Comparison of ENCODE assay signal across 10 cellular contexts in the genomic region with DNA sequence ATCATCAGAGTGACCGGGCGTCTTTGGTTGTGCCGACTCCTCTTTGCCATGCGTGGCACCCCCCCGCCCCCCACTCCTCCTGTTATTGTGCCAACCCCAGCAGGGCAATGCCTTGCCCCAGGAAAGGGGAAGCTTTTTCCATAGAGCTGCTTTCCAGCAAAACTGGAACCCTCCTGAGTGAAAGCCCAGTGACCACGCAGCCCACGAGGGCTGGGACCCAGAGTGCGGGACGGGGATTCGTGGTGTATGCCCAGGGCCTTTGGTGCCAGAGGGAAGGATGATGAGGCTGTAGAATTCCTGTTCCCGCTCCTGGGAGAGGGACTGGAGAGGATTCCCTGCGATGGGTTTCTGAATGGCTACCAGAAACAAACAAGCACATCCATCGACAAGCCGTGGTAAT.
A peak's percentile ranks its signal among the peaks of the same experiment; 100 is the strongest.
DNase-seq lines count a peak whose midpoint lies in the region; ATAC-seq and TF ChIP-seq lines count a peak whose summit lies in the region.
"Had no signal": no experiment of that assay in that cellular context is flagged by ENCODE, and none has a peak within 500 bp of the region (broad histone marks: within the 10 kb centered on the region; RNA-seq: fewer than 3 reads in every experiment).

No MANE protein-coding gene starts in this region.

- WGBS in stomach, 5 donors, result 50 to 61% (median 55%) methylated on average over 13 to 14 of the region's 14 CpGs

- H3K27ac ChIP-seq in stomach, result no peak overlapping the region

- H3K36me3 Mint-ChIP-seq in activated CD4-positive, alpha-beta T cell treated with anti-CD3 and anti-CD28 coated beads for 36 hours (ENCODE audit: low read depth), result peaks cover 9% of the 10 kb centered on the region
- H3K36me3 Mint-ChIP-seq in activated CD8-positive, alpha-beta T cell treated with anti-CD3 and anti-CD28 coated beads, Interleukin-2, amount 10 ng/mL, durations not matched to agents 7 days and 5 days (ENCODE audit: low read depth), result peaks cover 2% of the 10 kb centered on the region
- H3K36me3 Mint-ChIP-seq in immature natural killer cell, result peaks cover 0 to 4% (median 4%) of the 10 kb centered on the region in 3 donors

- no peak for TF ChIP-seq EP300 in stomach (IDR thresholded peaks at IDR 0.05)

- H3K27me3 ChIP-seq in stomach, result peaks cover 0 to 10% (median 0%) of the 10 kb centered on the region in 3 donors

- POLR2A ChIA-PET in activated CD4-positive, alpha-beta T cell treated with anti-CD3 and anti-CD28 coated beads for 36 hours (lab: Charles Lee), result interaction anchor here (0.6 to 3.6 kb wide), 8 partner anchors 11 to 155 kb away, joined by 3 to 16 read pairs (median 5); no protein-coding TSS in a partner anchor
- POLR2A ChIA-PET in activated CD8-positive, alpha-beta T cell treated with anti-CD3 and anti-CD28 coated beads, Interleukin-2, amount 10 ng/mL, durations not matched to agents 7 days and 5 days (lab: Charles Lee), result interaction anchor here (0.7 to 6.1 kb wide), 11 partner anchors 11 to 120 kb away, joined by 3 to 60 read pairs (median 5); no protein-coding TSS in a partner anchor

- H3K27ac Mint-ChIP-seq in activated CD4-positive, alpha-beta T cell treated with anti-CD3 and anti-CD28 coated beads for 36 hours, result peak overlapping the region; percentile 93
- peak overlapping the region; percentile 93 for H3K27ac Mint-ChIP-seq in activated CD8-positive, alpha-beta T cell treated with anti-CD3 and anti-CD28 coated beads, Interleukin-2, amount 10 ng/mL, durations not matched to agents 7 days and 5 days
- peak overlapping the region; percentile 69 to 99 (median 90) for H3K27ac Mint-ChIP-seq in immature natural killer cell

- H3K9me3 Mint-ChIP-seq in activated CD4-positive, alpha-beta T cell treated with anti-CD3 and anti-CD28 coated beads for 36 hours (ENCODE audit: low read depth), result peaks cover 2% of the 10 kb centered on the region
- H3K9me3 Mint-ChIP-seq in activated CD8-positive, alpha-beta T cell treated with anti-CD3 and anti-CD28 coated beads, Interleukin-2, amount 10 ng/mL, durations not matched to agents 7 days and 5 days (ENCODE audit: insufficient read depth), result no peaks in the 10 kb centered on the region
- H3K9me3 Mint-ChIP-seq in immature natural killer cell, result peaks cover 0 to 6% (median 1%) of the 10 kb centered on the region in 6 donors

- peak overlapping the region in 3 of 4 donors; percentile 10 to 16 (median 11) for H3K4me3 ChIP-seq in stomach
- H3K4me3 ChIP-seq: GM12878 had no signal

- intact Hi-C loops in activated CD4-positive, alpha-beta T cell treated with anti-CD3 and anti-CD28 coated beads for 36 hours (cut with DNase I, micrococcal nuclease), result loop anchor here (5.0 kb wide), 2 partner anchors 336 to 386 kb away; no protein-coding TSS in a partner anchor
- intact Hi-C loops in stomach (cut with DNase I; ENCODE audit: low total_unique reads), result no loop called here

- CTCF ChIA-PET in activated CD4-positive, alpha-beta T cell treated with anti-CD3 and anti-CD28 coated beads for 36 hours (lab: Charles Lee), result interaction anchor here (0.6 to 4.6 kb wide), 9 partner anchors 8 to 525 kb away, joined by 3 to 46 read pairs (median 4); no protein-coding TSS in a partner anchor
- CTCF ChIA-PET in activated CD8-positive, alpha-beta T cell treated with anti-CD3 and anti-CD28 coated beads, Interleukin-2, amount 10 ng/mL, durations not matched to agents 7 days and 5 days (lab: Charles Lee), result interaction anchor here (0.7 to 13.1 kb wide), 12 partner anchors 10 to 473 kb away, joined by 3 to 123 read pairs (median 8); no protein-coding TSS in a partner anchor

- no peaks in the 10 kb centered on the region for H3K27me3 Mint-ChIP-seq in activated CD4-positive, alpha-beta T cell treated with anti-CD3 and anti-CD28 coated beads for 36 hours
- no peaks in the 10 kb centered on the region for H3K27me3 Mint-ChIP-seq in activated CD8-positive, alpha-beta T cell treated with anti-CD3 and anti-CD28 coated beads, Interleukin-2, amount 10 ng/mL, durations not matched to agents 7 days and 5 days (ENCODE audit: low read depth)
- H3K27me3 Mint-ChIP-seq in immature natural killer cell (ENCODE audit: low read depth in 3 of 3), result peaks cover 10 to 17% (median 16%) of the 10 kb centered on the region in 3 donors

- no peak for DNase-seq in activated CD4-positive, alpha-beta T cell treated with anti-CD3 and anti-CD28 coated beads for 36 hours
- DNase-seq in activated CD4-positive, alpha-beta T cell treated with anti-CD3 and anti-CD28 coated beads for 4 hours, result no peak
- DNase-seq in activated CD8-positive, alpha-beta T cell treated with anti-CD3 and anti-CD28 coated beads, Interleukin-2, amount 10 ng/mL, durations not matched to agents 7 days and 5 days, result no peak
- DNase-seq in immature natural killer cell, result no peak
- no peak for DNase-seq in stomach
- DNase-seq in stimulated activated CD8-positive, alpha-beta memory T cell treated with anti-CD3 and anti-CD28 coated beads, Interleukin-4, amount 100 ng/mL, for 48 hours, result no peak
- no peak for DNase-seq in GM19240 (ENCODE audit: insufficient read length, low spot score)
- DNase-seq in AG08396 (ENCODE audit: low spot score), result no peak
- DNase-seq: NCI-H2081 had no signal

- no peak for TF ChIP-seq POLR2A in stomach (IDR thresholded peaks at IDR 0.05)

- peak overlapping the region; percentile 67 for H3K4me3 Mint-ChIP-seq in activated CD4-positive, alpha-beta T cell treated with anti-CD3 and anti-CD28 coated beads for 36 hours
- peak overlapping the region; percentile 56 for H3K4me3 Mint-ChIP-seq in activated CD8-positive, alpha-beta T cell treated with anti-CD3 and anti-CD28 coated beads, Interleukin-2, amount 10 ng/mL, durations not matched to agents 7 days and 5 days
- H3K4me3 Mint-ChIP-seq in immature natural killer cell, result peak overlapping the region; percentile 57 to 82 (median 77)

- TF ChIP-seq CTCF in stomach (IDR thresholded peaks at IDR 0.05), result no peak

- H3K36me3 ChIP-seq in stomach, result no peaks in the 10 kb centered on the region

- peaks cover 75% of the 10 kb centered on the region for H3K4me1 Mint-ChIP-seq in activated CD4-positive, alpha-beta T cell treated with anti-CD3 and anti-CD28 coated beads for 36 hours
- H3K4me1 Mint-ChIP-seq in activated CD8-positive, alpha-beta T cell treated with anti-CD3 and anti-CD28 coated beads, Interleukin-2, amount 10 ng/mL, durations not matched to agents 7 days and 5 days (ENCODE audit: low read depth), result peaks cover 66% of the 10 kb centered on the region
- H3K4me1 Mint-ChIP-seq in immature natural killer cell, result peaks cover 16% of the 10 kb centered on the region in 2 donors

- peaks cover 0 to 8% (median 6%) of the 10 kb centered on the region in 4 donors for H3K4me1 ChIP-seq in stomach

- ATAC-seq in activated CD4-positive, alpha-beta T cell treated with anti-CD3 and anti-CD28 coated beads for 36 hours, result no peak
- ATAC-seq in activated CD8-positive, alpha-beta T cell treated with anti-CD3 and anti-CD28 coated beads, Interleukin-2, amount 10 ng/mL, durations not matched to agents 7 days and 5 days, result no peak

- H3K9me3 ChIP-seq in stomach, result no peaks in the 10 kb centered on the region
